ENCODE assay signal across 8 cellular contexts in the genomic region with DNA sequence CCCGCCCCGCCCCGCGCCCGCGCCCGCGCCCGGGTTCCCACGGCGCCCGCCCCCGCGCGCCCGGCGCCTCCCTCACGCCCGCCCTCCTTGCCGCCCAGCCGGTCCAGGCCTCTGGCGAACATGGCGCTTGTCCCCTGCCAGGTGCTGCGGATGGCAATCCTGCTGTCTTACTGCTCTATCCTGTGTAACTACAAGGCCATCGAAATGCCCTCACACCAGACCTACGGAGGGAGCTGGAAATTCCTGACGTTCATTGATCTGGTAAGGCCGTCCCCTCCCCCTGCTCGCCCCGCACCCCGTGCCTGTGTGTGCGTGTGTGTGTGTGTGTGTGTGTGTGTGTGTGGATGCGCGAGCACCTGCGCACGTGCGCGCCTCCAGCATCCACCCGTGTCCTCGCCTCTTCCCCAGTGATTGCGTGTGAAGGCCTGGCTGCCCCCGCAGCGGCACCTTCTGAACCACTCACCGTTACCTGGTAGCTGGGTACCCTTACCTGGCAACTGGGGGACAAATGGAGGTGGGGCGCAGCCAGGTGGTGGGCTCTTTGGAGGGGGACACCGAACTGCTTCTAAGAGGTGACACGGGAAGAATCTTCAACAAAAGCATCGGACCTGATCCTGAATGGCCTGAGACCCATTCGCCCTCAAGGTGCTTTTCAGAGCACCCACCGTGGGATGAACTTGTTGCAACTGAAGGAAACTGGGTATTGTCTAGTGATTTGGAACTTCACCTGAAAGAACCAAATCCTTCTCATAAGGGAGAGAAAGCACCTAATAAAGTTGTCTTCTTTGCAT. TPM values are rescaled to one million over a fixed set of nuclear protein-coding genes. Genes with fewer than 3 reads are reported as not detected.
A peak's percentile ranks its signal among the peaks of the same experiment; 100 is the strongest.
DNase-seq lines count a peak whose midpoint lies in the region; FAIRE-seq and TF ChIP-seq lines count a peak whose summit lies in the region.

AIG1 (plus strand) TSS at position 84 of the 791 bp plus-strand sequence; CDS start at position 121, 37 bp downstream.

- no peaks in the 10 kb centered on the region for H3K27me3 ChIP-seq in HAP-1 (ENCODE audit: low read depth)
- no peaks in the 10 kb centered on the region for H3K27me3 ChIP-seq in dorsolateral prefrontal cortex

- H3K4me3 ChIP-seq in HAP-1 = peak within 1 kb of the TSS; percentile 66
- H3K4me3 ChIP-seq in dorsolateral prefrontal cortex = peak within 1 kb of the TSS; percentile 61 to 99 (median 89)
- H3K4me3 ChIP-seq in mesodermal cell (ENCODE audit: extremely low read depth, insufficient read depth, low read length, poor library complexity, severe bottlenecking) = peak within 1 kb of the TSS; percentile 66

- in situ Hi-C loops in HAP-1 (cut with MboI; ENCODE audit: low sequenced_read_pairs) = no loop called here

- DNase-seq in GM12891 (ENCODE audit: insufficient read length, low spot score) (no peak), HAP-1 (ENCODE audit: low spot score in 2 of 2) (peak in 1 of 2 experiments; percentile 81), M059J (ENCODE audit: low read depth) (no peak), dorsolateral prefrontal cortex (peak in 9 of 10 donors; percentile 44 to 78 (median 62)), GOT3 (lab: John Stamatoyannopoulos, UW) (no peak)
- peak; percentile 60 to 62 for DNase-seq in activated CD4-positive, alpha-beta T cell treated with anti-CD3 and anti-CD28 coated beads, Interleukin-2, amount 50 U/mL, for 4 hours
- DNase-seq in stimulated activated CD8-positive, alpha-beta memory T cell treated with anti-CD3 and anti-CD28 coated beads, Interleukin-15, amount 100 ng/mL, for 24 hours (ENCODE audit: low read depth) = peak; percentile 32

- WGBS in mesodermal cell (ENCODE audit: insufficient coverage in 2 of 2), 2 experiments = 14% methylated on average over 27 to 30 of the region's 50 CpGs

- peak within 1 kb of the TSS; percentile 81 to 98 (median 92) for H3K27ac ChIP-seq in dorsolateral prefrontal cortex
- peak within 1 kb of the TSS; percentile 77 for H3K27ac ChIP-seq in mesodermal cell (ENCODE audit: low read depth, low read length, severe bottlenecking)

- no peak for TF ChIP-seq CTCF in dorsolateral prefrontal cortex (IDR thresholded peaks at IDR 0.05 in 54 of 56, conservative IDR thresholded peaks at IDR 0.05 in 2 of 56; ENCODE audit: low read depth in 1 of 56, partially characterized antibody in 56 of 56)

- TF ChIP-seq POLR2A in GM12891 (IDR thresholded peaks at IDR 0.05; ENCODE audit: low read depth, low read length) = peak; percentile 55; the same call in 1 of the 2 replicates

- H3K4me1 ChIP-seq in HAP-1 (peaks cover 20% of the 10 kb centered on the region), mesodermal cell (ENCODE audit: control insufficient read depth, insufficient read depth, low read length, poor library complexity, severe bottlenecking) (no peaks in the 10 kb centered on the region)

- FAIRE-seq in GM12891 (lab: Jason Lieb, UNC) = peak; percentile 95

- intact Hi-C loops in dorsolateral prefrontal cortex (cut with DNase I) = loop anchor here (2.0 to 10.0 kb wide), 3 partner anchors 114 to 364 kb away; partner anchors contain the start of gene HIVEP2 (in 1 of the 2)

- H3K9me3 ChIP-seq in HAP-1 (no peaks in the 10 kb centered on the region), mesodermal cell (ENCODE audit: control insufficient read depth, low read length) (no peaks in the 10 kb centered on the region)

- H3K36me3 ChIP-seq in HAP-1 (replicated peaks) (no peaks in the 10 kb centered on the region), mesodermal cell (ENCODE audit: control insufficient read depth, insufficient read depth, low read length) (no peaks in the 10 kb centered on the region)

TF ChIP-seq in GM12891, 5 proteins besides CTCF, POLR2A, EP300 and RAD21:
- TF ChIP-seq TAF1 (IDR thresholded peaks at IDR 0.05; ENCODE audit: low read depth, low read length) = peak; percentile 65; the same call in 1 of the 2 replicates
- TF ChIP-seq POU2F2 (IDR thresholded peaks at IDR 0.05; ENCODE audit: low read depth, low read length) = no peak

RNA-seq across cellular contexts. Expression of gene AIG1, which starts in this region (rescaled TPM):
- polyA plus RNA-seq in GM12891 (2012; ENCODE audit: low read depth, missing spikeins) = 25.1 TPM
- total RNA-seq in M059J (2014; rRNA removed; shearing (Covaris generic)) = 175 and 176 TPM in 2 replicates
- total RNA-seq in dorsolateral prefrontal cortex = 10 to 100 TPM; 39.6 to 81.0 (median 63.9) TPM
- polyA plus RNA-seq in mesodermal cell (2013, experiment 1 of 2) = 16.4 TPM
- polyA plus RNA-seq in mesodermal cell (2013, experiment 2 of 2) = 16.3 TPM

Comparison
In these comparisons a context has a peak if more than half of its experiments do, and no peak if none do; other contexts are left out.
1. DNase-seq: peak in activated CD4-positive, alpha-beta T cell treated with anti-CD3 and anti-CD28 coated beads, Interleukin-2, amount 50 U/mL, for 4 hours (2 of 2), dorsolateral prefrontal cortex (9 of 10) and stimulated activated CD8-positive, alpha-beta memory T cell treated with anti-CD3 and anti-CD28 coated beads, Interleukin-15, amount 100 ng/mL, for 24 hours (single experiment); none in GM12891 (single experiment), M059J (single experiment) and GOT3 (single experiment).
2. Peak in every context shown above with its lines, with median percentiles within 50 percentile points of each other: H3K4me3 ChIP-seq.